In genomic region chr3:58783845-58784244, GRCh38 we compare ENCODE assay signal across 16 cellular contexts.
DNase-seq lines count a peak whose midpoint lies in the region; ATAC-seq and TF ChIP-seq lines count a peak whose summit lies in the region.
"Had no signal": no experiment of that assay in that cellular context is flagged by ENCODE, and none has a peak within 500 bp of the region (broad histone marks: within the 10 kb centered on the region; RNA-seq: fewer than 3 reads in every experiment).

No MANE protein-coding gene starts in this region.

- H3K4me1 Mint-ChIP-seq in HFFc6 (ENCODE audit: low read depth) (no peaks in the 10 kb centered on the region), T-helper 17 cell (no peaks in the 10 kb centered on the region)
- H3K4me1 Mint-ChIP-seq: B cell; CD4-positive, alpha-beta memory T cell had no signal

- H3K9me2 ChIP-seq in OCI-LY7 (ENCODE audit: insufficient read depth, low read length): no peaks in the 10 kb centered on the region

- no peak for DNase-seq in HFFc6
- no peak for DNase-seq in OCI-LY7 (ENCODE audit: low spot score)
- no peak for DNase-seq in T-helper 17 cell
- no peak for DNase-seq in activated CD4-positive, alpha-beta T cell treated with anti-CD3 and anti-CD28 coated beads, Interleukin-2, amount 50 U/mL, for 1 hour
- no peak for DNase-seq in DMS53 (lab: John Stamatoyannopoulos, UW)
- DNase-seq: C1 segment of cervical spinal cord; CD4-positive, alpha-beta memory T cell; DMS79 treated with DMSO at 0.1 percent for 48 hours; GDM1; GM23248; IMR-90; KBM-7 had no signal

- H3K27me3 Mint-ChIP-seq in HFFc6 (ENCODE audit: insufficient read depth): no peaks in the 10 kb centered on the region; the same call in 1 of the 2 replicates
- no peaks in the 10 kb centered on the region for H3K27me3 Mint-ChIP-seq in T-helper 17 cell
- H3K27me3 Mint-ChIP-seq: B cell had no signal

- no peak overlapping the region for H2AFZ ChIP-seq in OCI-LY7 (ENCODE audit: low read length)
- H2AFZ ChIP-seq: GM23248 had no signal

- no peaks in the 10 kb centered on the region for H3K79me2 ChIP-seq in OCI-LY7 (ENCODE audit: insufficient read depth, low read depth, low read length)

- H3K4me3 Mint-ChIP-seq in HFFc6 (no peak overlapping the region), T-helper 17 cell (no peak overlapping the region)
- H3K4me3 Mint-ChIP-seq: B cell; CD4-positive, alpha-beta memory T cell had no signal

- BruUV-seq in OCI-LY7 (replicated peaks; lab: Mats Ljungman, UMichigan): no TSS peak

- peaks cover 17% of the 10 kb centered on the region for H3K9me3 Mint-ChIP-seq in HFFc6

- H3K4me2 ChIP-seq in OCI-LY7 (ENCODE audit: low read length): no peak overlapping the region

- H3K4me3 ChIP-seq in OCI-LY7 (ENCODE audit: low read depth, low read length, poor library complexity, severe bottlenecking): no peak overlapping the region
- H3K4me3 ChIP-seq: GM23248, HAP-1 had no signal

- no peaks in the 10 kb centered on the region for H4K20me1 ChIP-seq in OCI-LY7 (ENCODE audit: insufficient read depth, low read length)

- H3K27ac ChIP-seq in OCI-LY7 (ENCODE audit: low read depth, low read length, poor library complexity, severe bottlenecking): no peak overlapping the region
- H3K27ac ChIP-seq: GM23248 had no signal

- TF ChIP-seq CTCF in GM12873 (IDR thresholded peaks at IDR 0.05; ENCODE audit: insufficient read depth, low read depth, low read length, missing control alignments) (peak; percentile 29), HFFc6 (IDR thresholded peaks at IDR 0.05) (peak; percentile 33), OCI-LY7 (conservative IDR thresholded peaks at IDR 0.05; ENCODE audit: low read length) (0 out of 2 replicates have a peak, but pooled peaks have one; percentile 36)

- H3K9me3 ChIP-seq in OCI-LY7 (ENCODE audit: low read length): peaks cover 12% of the 10 kb centered on the region; the same call in 1 of the 2 replicates
- H3K9me3 ChIP-seq in T-helper 17 cell (ENCODE audit: control insufficient read depth, low read length, poor library complexity, severe bottlenecking): no peaks in the 10 kb centered on the region
- H3K9me3 ChIP-seq: HAP-1 had no signal

- CTCF ChIA-PET in OCI-LY7 (lab: Charles Lee; ENCODE audit: unreplicated experiment): no interaction called here

- H3K36me3 Mint-ChIP-seq in HFFc6 (ENCODE audit: low read depth) (0 out of 2 replicates have a peak, but pooled peaks cover 6% of the 10 kb centered on the region), T-helper 17 cell (ENCODE audit: low read depth) (no peaks in the 10 kb centered on the region)
- H3K36me3 Mint-ChIP-seq: CD4-positive, alpha-beta memory T cell had no signal

- intact Hi-C loops in OCI-LY7 (cut with micrococcal nuclease; ENCODE audit: unreplicated experiment): no loop called here

- H3K27ac Mint-ChIP-seq in HFFc6 (no peak overlapping the region), T-helper 17 cell (no peak overlapping the region)
- H3K27ac Mint-ChIP-seq: B cell; CD4-positive, alpha-beta memory T cell had no signal

- POLR2A ChIA-PET in OCI-LY7 (lab: Charles Lee): no interaction called here

- H3K4me1 ChIP-seq in OCI-LY7 (ENCODE audit: insufficient read depth, low read length, poor library complexity, severe bottlenecking): no peaks in the 10 kb centered on the region

- ATAC-seq in T-helper 17 cell (no peak), GM21576 (IDR thresholded peaks at IDR 0.05; ENCODE audit: unreplicated experiment) (no peak)

- H3K36me3 ChIP-seq in OCI-LY7 (ENCODE audit: insufficient read depth, low read length): no peaks in the 10 kb centered on the region
- H3K36me3 ChIP-seq: HAP-1 had no signal
